2 cellular contexts compared by ENCODE assay signal in the genomic region with DNA sequence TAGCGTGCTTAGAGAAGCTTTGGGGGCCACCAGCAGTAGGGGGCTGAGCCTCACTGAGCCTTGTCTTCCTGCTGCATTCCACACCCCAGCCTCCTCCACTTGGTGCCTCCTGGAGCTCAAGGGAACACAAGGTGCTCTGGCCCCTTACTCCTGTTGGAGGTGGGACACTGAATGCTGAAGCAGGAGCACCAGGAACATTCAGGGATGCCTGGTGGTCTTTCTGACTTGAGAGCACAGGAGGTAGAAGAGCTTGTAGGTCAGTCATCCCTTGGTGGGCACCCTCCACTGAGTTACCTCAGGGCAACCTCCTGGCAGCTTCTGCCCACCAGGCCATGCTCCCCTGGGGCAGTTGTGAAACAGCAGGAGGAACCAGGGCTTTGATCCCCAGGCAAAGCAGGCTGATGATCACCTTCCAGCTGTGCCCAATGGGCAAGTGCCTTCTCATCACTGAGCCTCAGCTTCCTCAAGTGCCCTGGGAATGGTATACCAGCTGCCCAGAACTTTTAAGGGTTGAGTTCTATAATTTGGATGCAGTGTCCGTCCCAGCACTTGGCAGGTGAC.
TF ChIP-seq lines count a peak whose summit lies in the region.

No MANE protein-coding gene starts in this region.

TF ChIP-seq in SK-N-SH, 30 proteins besides CTCF, POLR2A, EP300 and RAD21 (continued from another document):
- TF ChIP-seq, protein P1, sequence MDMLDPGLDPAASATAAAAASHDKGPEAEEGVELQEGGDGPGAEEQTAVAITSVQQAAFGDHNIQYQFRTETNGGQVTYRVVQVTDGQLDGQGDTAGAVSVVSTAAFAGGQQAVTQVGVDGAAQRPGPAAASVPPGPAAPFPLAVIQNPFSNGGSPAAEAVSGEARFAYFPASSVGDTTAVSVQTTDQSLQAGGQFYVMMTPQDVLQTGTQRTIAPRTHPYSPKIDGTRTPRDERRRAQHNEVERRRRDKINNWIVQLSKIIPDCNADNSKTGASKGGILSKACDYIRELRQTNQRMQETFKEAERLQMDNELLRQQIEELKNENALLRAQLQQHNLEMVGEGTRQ (IDR thresholded peaks at IDR 0.05; ENCODE audit: borderline replicate concordance, low read depth, low read length) = no peak
- no peak for TF ChIP-seq GATA2 (CRISPR knock-in tag; IDR thresholded peaks at IDR 0.05)
- no peak for TF ChIP-seq JUND (IDR thresholded peaks at IDR 0.05)
- TF ChIP-seq EZH2phosphoT487 (IDR thresholded peaks at IDR 0.05; ENCODE audit: borderline replicate concordance, low read depth) = no peak
- no peak for TF ChIP-seq CHD2 (IDR thresholded peaks at IDR 0.05; ENCODE audit: low read length, partially characterized antibody)
- TF ChIP-seq SMC3 (IDR thresholded peaks at IDR 0.05; ENCODE audit: low read depth, low read length) = no peak
- no peak for TF ChIP-seq RFX5 (IDR thresholded peaks at IDR 0.05; ENCODE audit: low read length)
- no peak for TF ChIP-seq SIN3A (IDR thresholded peaks at IDR 0.05; ENCODE audit: borderline replicate concordance, low read depth, low read length)
- TF ChIP-seq FOXM1 (IDR thresholded peaks at IDR 0.05; ENCODE audit: low read depth) = no peak
- TF ChIP-seq FOXJ3 (CRISPR knock-in tag; IDR thresholded peaks at IDR 0.05) = no peak
- TF ChIP-seq TCF12 (IDR thresholded peaks at IDR 0.05) = no peak
- TF ChIP-seq POLR2AphosphoS5 (IDR thresholded peaks at IDR 0.05; ENCODE audit: low read depth, low read length) = no peak
TF ChIP-seq in SK-N-SH: peak in this region for 0.

TF ChIP-seq in SK-N-SH treated with all-trans-retinoic acid at 6 μM for 48 hours, 23 proteins besides CTCF, POLR2A, EP300 and RAD21 (continued from another document):
- TF ChIP-seq, protein P2, sequence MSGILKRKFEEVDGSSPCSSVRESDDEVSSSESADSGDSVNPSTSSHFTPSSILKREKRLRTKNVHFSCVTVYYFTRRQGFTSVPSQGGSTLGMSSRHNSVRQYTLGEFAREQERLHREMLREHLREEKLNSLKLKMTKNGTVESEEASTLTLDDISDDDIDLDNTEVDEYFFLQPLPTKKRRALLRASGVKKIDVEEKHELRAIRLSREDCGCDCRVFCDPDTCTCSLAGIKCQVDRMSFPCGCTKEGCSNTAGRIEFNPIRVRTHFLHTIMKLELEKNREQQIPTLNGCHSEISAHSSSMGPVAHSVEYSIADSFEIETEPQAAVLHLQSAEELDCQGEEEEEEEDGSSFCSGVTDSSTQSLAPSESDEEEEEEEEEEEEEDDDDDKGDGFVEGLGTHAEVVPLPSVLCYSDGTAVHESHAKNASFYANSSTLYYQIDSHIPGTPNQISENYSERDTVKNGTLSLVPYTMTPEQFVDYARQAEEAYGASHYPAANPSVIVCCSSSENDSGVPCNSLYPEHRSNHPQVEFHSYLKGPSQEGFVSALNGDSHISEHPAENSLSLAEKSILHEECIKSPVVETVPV (CRISPR knock-in tag; IDR thresholded peaks at IDR 0.05) = no peak
- TF ChIP-seq SNAI2 (CRISPR knock-in tag; IDR thresholded peaks at IDR 0.05) = no peak
- no peak for TF ChIP-seq ZFP3 (CRISPR knock-in tag; IDR thresholded peaks at IDR 0.05)
- TF ChIP-seq ZNF565 (CRISPR knock-in tag; conservative IDR thresholded peaks at IDR 0.05; ENCODE audit: low read depth) = no peak
- TF ChIP-seq ZNF70 (CRISPR knock-in tag; IDR thresholded peaks at IDR 0.05) = no peak
- no peak for TF ChIP-seq GLIS3 (CRISPR knock-in tag; IDR thresholded peaks at IDR 0.05)
- TF ChIP-seq, protein P3, sequence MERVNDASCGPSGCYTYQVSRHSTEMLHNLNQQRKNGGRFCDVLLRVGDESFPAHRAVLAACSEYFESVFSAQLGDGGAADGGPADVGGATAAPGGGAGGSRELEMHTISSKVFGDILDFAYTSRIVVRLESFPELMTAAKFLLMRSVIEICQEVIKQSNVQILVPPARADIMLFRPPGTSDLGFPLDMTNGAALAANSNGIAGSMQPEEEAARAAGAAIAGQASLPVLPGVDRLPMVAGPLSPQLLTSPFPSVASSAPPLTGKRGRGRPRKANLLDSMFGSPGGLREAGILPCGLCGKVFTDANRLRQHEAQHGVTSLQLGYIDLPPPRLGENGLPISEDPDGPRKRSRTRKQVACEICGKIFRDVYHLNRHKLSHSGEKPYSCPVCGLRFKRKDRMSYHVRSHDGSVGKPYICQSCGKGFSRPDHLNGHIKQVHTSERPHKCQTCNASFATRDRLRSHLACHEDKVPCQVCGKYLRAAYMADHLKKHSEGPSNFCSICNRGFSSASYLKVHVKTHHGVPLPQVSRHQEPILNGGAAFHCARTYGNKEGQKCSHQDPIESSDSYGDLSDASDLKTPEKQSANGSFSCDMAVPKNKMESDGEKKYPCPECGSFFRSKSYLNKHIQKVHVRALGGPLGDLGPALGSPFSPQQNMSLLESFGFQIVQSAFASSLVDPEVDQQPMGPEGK (CRISPR knock-in tag; IDR thresholded peaks at IDR 0.05; ENCODE audit: borderline replicate concordance) = no peak
- TF ChIP-seq CSDC2 (CRISPR knock-in tag; IDR thresholded peaks at IDR 0.05) = no peak
- TF ChIP-seq, protein P4, sequence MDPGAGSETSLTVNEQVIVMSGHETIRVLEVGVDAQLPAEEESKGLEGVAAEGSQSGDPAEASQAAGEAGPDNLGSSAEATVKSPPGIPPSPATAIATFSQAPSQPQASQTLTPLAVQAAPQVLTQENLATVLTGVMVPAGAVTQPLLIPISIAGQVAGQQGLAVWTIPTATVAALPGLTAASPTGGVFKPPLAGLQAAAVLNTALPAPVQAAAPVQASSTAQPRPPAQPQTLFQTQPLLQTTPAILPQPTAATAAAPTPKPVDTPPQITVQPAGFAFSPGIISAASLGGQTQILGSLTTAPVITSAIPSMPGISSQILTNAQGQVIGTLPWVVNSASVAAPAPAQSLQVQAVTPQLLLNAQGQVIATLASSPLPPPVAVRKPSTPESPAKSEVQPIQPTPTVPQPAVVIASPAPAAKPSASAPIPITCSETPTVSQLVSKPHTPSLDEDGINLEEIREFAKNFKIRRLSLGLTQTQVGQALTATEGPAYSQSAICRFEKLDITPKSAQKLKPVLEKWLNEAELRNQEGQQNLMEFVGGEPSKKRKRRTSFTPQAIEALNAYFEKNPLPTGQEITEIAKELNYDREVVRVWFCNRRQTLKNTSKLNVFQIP (CRISPR knock-in tag; IDR thresholded peaks at IDR 0.05; ENCODE audit: borderline replicate concordance, low read depth) = no peak
